In the genomic region with DNA sequence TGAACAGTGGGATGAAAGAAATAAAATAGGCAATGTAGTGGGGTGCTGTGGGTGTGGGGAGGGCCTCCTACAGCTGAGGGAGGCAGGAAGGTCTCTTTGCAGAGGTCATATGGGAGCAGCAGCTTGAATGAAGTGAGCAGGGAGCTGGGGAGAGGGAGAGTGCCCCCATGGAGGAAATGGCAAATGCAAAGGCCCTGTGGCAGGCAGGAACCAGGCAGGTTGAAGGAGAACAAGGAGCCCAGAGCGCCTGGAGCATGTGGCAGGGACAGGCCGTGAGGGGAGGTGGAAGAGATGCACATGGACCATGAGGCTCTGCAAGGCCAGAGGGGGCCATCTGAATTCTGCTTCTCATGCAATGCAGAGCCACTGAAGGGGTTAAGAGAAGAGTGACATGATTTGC, we compare ENCODE assay signal across 19 cellular contexts.
DNase-seq lines count a peak whose midpoint lies in the region; ATAC-seq, FAIRE-seq and TF ChIP-seq lines count a peak whose summit lies in the region.
"Had no signal": no experiment of that assay in that cellular context is flagged by ENCODE, and none has a peak within 500 bp of the region (broad histone marks: within the 10 kb centered on the region; RNA-seq: fewer than 3 reads in every experiment).

No MANE protein-coding gene starts in this region.

- POLR2A ChIA-PET in H1 (lab: Charles Lee; ENCODE audit: partially characterized antibody) = no interaction called here

- no peak overlapping the region for H3K14ac ChIP-seq in H1 (ENCODE audit: insufficient read length)

- H3K27ac ChIP-seq in H1 (ENCODE audit: low read depth, low read length) = no peak overlapping the region
- H3K27ac ChIP-seq in neural progenitor cell = no peak overlapping the region
- H3K27ac ChIP-seq in spleen = no peak overlapping the region

- no peaks in the 10 kb centered on the region for H3K79me2 ChIP-seq in H1 (ENCODE audit: control insufficient read depth in 1 of 2, insufficient read depth in 2 of 2, low read length in 2 of 2)
- no peaks in the 10 kb centered on the region for H3K79me2 ChIP-seq in neural progenitor cell (ENCODE audit: low read depth)

- H2BK15ac ChIP-seq in H1 (ENCODE audit: low read length) = no peak overlapping the region; the same call in 1 of the 2 replicates

- H3K4me1 Mint-ChIP-seq in neural progenitor cell = peaks cover 37% of the 10 kb centered on the region
- no peaks in the 10 kb centered on the region for H3K4me1 Mint-ChIP-seq in stimulated activated naive CD8-positive, alpha-beta T cell treated with anti-CD3 and anti-CD28 coated beads, Interleukin-15, amount 100 ng/mL, for 72 hours
- H3K4me1 Mint-ChIP-seq: CD4-positive, CD25-positive, alpha-beta regulatory T cell had no signal

- H4K91ac ChIP-seq in H1 (replicated peaks; ENCODE audit: insufficient read length, low read length) = no peak overlapping the region

- H4K8ac ChIP-seq in H1 (ENCODE audit: extremely low read depth, insufficient read depth, low read length) = no peak overlapping the region

- H2AK5ac ChIP-seq in H1 (ENCODE audit: low read depth, low read length) = no peak overlapping the region

- peaks cover 7% of the 10 kb centered on the region for H3K27me3 Mint-ChIP-seq in neural progenitor cell (ENCODE audit: insufficient read depth, low read depth)
- H3K27me3 Mint-ChIP-seq in stimulated activated naive CD8-positive, alpha-beta T cell treated with anti-CD3 and anti-CD28 coated beads, Interleukin-15, amount 100 ng/mL, for 72 hours = no peaks in the 10 kb centered on the region
- H3K27me3 Mint-ChIP-seq: CD4-positive, CD25-positive, alpha-beta regulatory T cell had no signal

- FAIRE-seq in H1 (lab: Jason Lieb, UNC) = no peak
- FAIRE-seq: D721Med, GM12878, GM19239, H54 had no signal

- H3K9me3 ChIP-seq in H1 (ENCODE audit: insufficient read depth in 2 of 2, low read depth in 1 of 2, low read length in 1 of 2) = no peaks in the 10 kb centered on the region
- H3K9me3 ChIP-seq in neural progenitor cell (ENCODE audit: low read depth) = no peaks in the 10 kb centered on the region
- no peaks in the 10 kb centered on the region for H3K9me3 ChIP-seq in spleen
- H3K9me3 ChIP-seq: HAP-1 had no signal

- H2AFZ ChIP-seq in H1 (ENCODE audit: low read length) (no peak overlapping the region), neural progenitor cell (replicated peaks) (no peak overlapping the region)
- H2AFZ ChIP-seq: GM23338 had no signal

- no peak overlapping the region for H3K4me3 Mint-ChIP-seq in neural progenitor cell
- H3K4me3 Mint-ChIP-seq in stimulated activated naive CD8-positive, alpha-beta T cell treated with anti-CD3 and anti-CD28 coated beads, Interleukin-15, amount 100 ng/mL, for 72 hours = no peak overlapping the region
- H3K4me3 Mint-ChIP-seq: CD4-positive, CD25-positive, alpha-beta regulatory T cell; CD8-positive, alpha-beta T cell; GM23338 had no signal

- no peaks in the 10 kb centered on the region for H3K79me1 ChIP-seq in H1 (ENCODE audit: low read depth, low read length)

- H3K9me3 Mint-ChIP-seq in neural progenitor cell = no peaks in the 10 kb centered on the region
- H3K9me3 Mint-ChIP-seq in stimulated activated naive CD8-positive, alpha-beta T cell treated with anti-CD3 and anti-CD28 coated beads, Interleukin-15, amount 100 ng/mL, for 72 hours = peaks cover 0 to 5% of the 10 kb centered on the region in 2 donors
- H3K9me3 Mint-ChIP-seq: GM23338 had no signal

- H3K23me2 ChIP-seq in H1 (ENCODE audit: low read depth, low read length) = no peaks in the 10 kb centered on the region

- no peak overlapping the region for H3K4me3 ChIP-seq in H1 (ENCODE audit: extremely low read depth in 1 of 4, insufficient read depth in 2 of 4, low read depth in 3 of 4, low read length in 4 of 4)
- H3K4me3 ChIP-seq in neural progenitor cell = no peak overlapping the region
- no peak overlapping the region for H3K4me3 ChIP-seq in spleen
- H3K4me3 ChIP-seq: GM12878, GM23338, HAP-1 had no signal

- intact Hi-C loops in spleen (cut with DNase I; ENCODE audit: low total_unique reads) = no loop called here

- H3K23ac ChIP-seq in H1 (ENCODE audit: insufficient read length) = no peak overlapping the region

- H4K20me1 ChIP-seq in H1 (replicated peaks in 1 of 2; ENCODE audit: control insufficient read depth in 1 of 2, insufficient read depth in 2 of 2, low read length in 2 of 2) (no peaks in the 10 kb centered on the region), neural progenitor cell (ENCODE audit: low read depth) (no peaks in the 10 kb centered on the region)

- no peak for TF ChIP-seq RAD21 in H1 (IDR thresholded peaks at IDR 0.05 in 1 of 2, conservative IDR thresholded peaks at IDR 0.05 in 1 of 2; ENCODE audit: low read depth in 2 of 2, low read length in 2 of 2)

- TF ChIP-seq POLR2A in H1 (IDR thresholded peaks at IDR 0.05; ENCODE audit: control extremely low read depth in 1 of 2, low read depth in 2 of 2, low read length in 2 of 2) (no peak), spleen (IDR thresholded peaks at IDR 0.05) (no peak)

- no peaks in the 10 kb centered on the region for H3K36me3 Mint-ChIP-seq in neural progenitor cell
- H3K36me3 Mint-ChIP-seq: CD4-positive, CD25-positive, alpha-beta regulatory T cell; CD8-positive, alpha-beta T cell had no signal

- H2BK12ac ChIP-seq in H1 (ENCODE audit: low read depth, low read length) = no peak overlapping the region

- no peak overlapping the region for H2BK20ac ChIP-seq in H1 (ENCODE audit: low read length)

- no peak for DNase-seq in H1 (ENCODE audit: low read depth in 1 of 2, low spot score in 2 of 2)
- DNase-seq in neural progenitor cell (ENCODE audit: low spot score) = no peak
- peak; percentile 44 for DNase-seq in spleen
- DNase-seq in stimulated activated naive CD8-positive, alpha-beta T cell treated with anti-CD3 and anti-CD28 coated beads, Interleukin-15, amount 100 ng/mL, for 72 hours = no peak
- no peak for DNase-seq in HuH-7 (ENCODE audit: low spot score)
- DNase-seq: C1 segment of cervical spinal cord; CD4-positive, CD25-positive, alpha-beta regulatory T cell; CD8-positive, alpha-beta T cell; DMS 273 treated with DMSO at 0.1 percent for 48 hours; DMS79; EL; GDM1 had no signal

- no peaks in the 10 kb centered on the region for H3K36me3 ChIP-seq in H1 (ENCODE audit: control insufficient read depth in 2 of 4, insufficient read depth in 4 of 4, low read length in 3 of 4)
- H3K36me3 ChIP-seq in neural progenitor cell = no peaks in the 10 kb centered on the region
- no peaks in the 10 kb centered on the region for H3K36me3 ChIP-seq in spleen
- H3K36me3 ChIP-seq: HAP-1 had no signal

- no peaks in the 10 kb centered on the region; a peak in 1 of 7 replicates for H3K27me3 ChIP-seq in H1 (replicated peaks in 1 of 4; ENCODE audit: control insufficient read depth in 3 of 4, extremely low read depth in 1 of 4, insufficient read depth in 3 of 4, low read length in 3 of 4)
- no peaks in the 10 kb centered on the region for H3K27me3 ChIP-seq in neural progenitor cell
- H3K27me3 ChIP-seq in spleen (replicated peaks in 1 of 7) = no peaks in the 10 kb centered on the region

- WGBS in H1 (ENCODE audit: extremely low coverage in 1 of 2, insufficient coverage in 1 of 2, insufficient read length in 1 of 2, insufficient replicate concordance in 2 of 2, low coverage in 1 of 2, low lambda C conversion rate in 2 of 2, missing lambda C conversion rate in 1 of 2), 2 experiments = 89% methylated on average over 2 of the region's 2 CpGs; no CpG with 5 or more reads in 1 of the 2 experiments
- WGBS in spleen, 5 donors = 83 to 95% (median 90%) methylated on average over 2 of the region's 2 CpGs

- no peak overlapping the region for H4K5ac ChIP-seq in H1 (ENCODE audit: insufficient read length, low read depth, low read length)

- H3K9ac ChIP-seq in H1 (replicated peaks in 1 of 4; ENCODE audit: extremely low read depth in 1 of 4, low read depth in 3 of 4, low read length in 3 of 4) (no peak overlapping the region), neural progenitor cell (no peak overlapping the region)

- no peak for TF ChIP-seq EP300 in H1 (IDR thresholded peaks at IDR 0.05; ENCODE audit: borderline replicate concordance in 1 of 2, low read depth in 2 of 2, low read length in 2 of 2)

- H3K4me1 ChIP-seq in H1 (replicated peaks in 1 of 4; ENCODE audit: control insufficient read depth in 3 of 4, insufficient read depth in 4 of 4, low read length in 3 of 4) (peaks cover 0 to 9% (median 0%) of the 10 kb centered on the region in 4 experiments; a peak in 2 of 7 replicates), neural progenitor cell (peaks cover 14% of the 10 kb centered on the region), spleen (no peaks in the 10 kb centered on the region)

- H3K4ac ChIP-seq in H1 (replicated peaks; ENCODE audit: insufficient read length, low read depth, low read length) = no peak overlapping the region

- peaks cover 15% of the 10 kb centered on the region for H3F3A ChIP-seq in neural progenitor cell (ENCODE audit: low read depth)

- no peak overlapping the region for H2BK120ac ChIP-seq in H1 (replicated peaks; ENCODE audit: low read depth, low read length)

- no peak for ATAC-seq in GM21447 (IDR thresholded peaks at IDR 0.05; ENCODE audit: unreplicated experiment)
- no peak for ATAC-seq in stimulated activated naive CD8-positive, alpha-beta T cell treated with anti-CD3 and anti-CD28 coated beads, Interleukin-15, amount 100 ng/mL, for 72 hours
- ATAC-seq: CD8-positive, alpha-beta T cell; GM12878; GM23338 had no signal

- H3K18ac ChIP-seq in H1 (ENCODE audit: extremely low read depth, low read length) = no peak overlapping the region

- H2BK5ac ChIP-seq in H1 (ENCODE audit: low read depth, low read length) = no peak overlapping the region

- CTCF ChIA-PET in H1 (lab: Charles Lee; ENCODE audit: partially characterized antibody) = interaction anchor here (1.1 to 1.6 kb wide), 3 partner anchors 11 to 273 kb away, joined by 4 read pairs; no protein-coding TSS in a partner anchor

- H3K4me2 ChIP-seq in H1 (ENCODE audit: insufficient read depth in 1 of 2, low read depth in 2 of 2, low read length in 2 of 2) (no peak overlapping the region), neural progenitor cell (no peak overlapping the region)
- H3K4me2 ChIP-seq: GM23338 had no signal

- H3K27ac Mint-ChIP-seq in neural progenitor cell = peak overlapping the region; percentile 73
- peak overlapping the region in 1 of 2 donors; percentile 69 for H3K27ac Mint-ChIP-seq in stimulated activated naive CD8-positive, alpha-beta T cell treated with anti-CD3 and anti-CD28 coated beads, Interleukin-15, amount 100 ng/mL, for 72 hours
- H3K27ac Mint-ChIP-seq: CD8-positive, alpha-beta T cell; GM23338 had no signal

- H3K56ac ChIP-seq in H1 (replicated peaks; ENCODE audit: insufficient read length, low read depth, low read length) = no peak overlapping the region

- no peak for TF ChIP-seq CTCF in H1 (IDR thresholded peaks at IDR 0.05; ENCODE audit: control extremely low read depth in 1 of 3, insufficient read depth in 1 of 3, low read depth in 1 of 3, low read length in 3 of 3)
- no peak for TF ChIP-seq CTCF in neural progenitor cell (IDR thresholded peaks at IDR 0.05)
- no peak for TF ChIP-seq CTCF in spleen (IDR thresholded peaks at IDR 0.05 in 8 of 11, conservative IDR thresholded peaks at IDR 0.05 in 3 of 11)

TF ChIP-seq in H1, 55 proteins besides CTCF, POLR2A, EP300 and RAD21:
- TF ChIP-seq KDM1A (IDR thresholded peaks at IDR 0.05; ENCODE audit: borderline replicate concordance, low read length) (peak; percentile 60; the same call in 1 of the 2 replicates), GTF2F1 (IDR thresholded peaks at IDR 0.05; ENCODE audit: borderline replicate concordance, low read depth, low read length) (no peak)
TF ChIP-seq in H1: peak in this region for 1.
